Comparison of ENCODE assay signal across 24 cellular contexts in the genomic region with DNA sequence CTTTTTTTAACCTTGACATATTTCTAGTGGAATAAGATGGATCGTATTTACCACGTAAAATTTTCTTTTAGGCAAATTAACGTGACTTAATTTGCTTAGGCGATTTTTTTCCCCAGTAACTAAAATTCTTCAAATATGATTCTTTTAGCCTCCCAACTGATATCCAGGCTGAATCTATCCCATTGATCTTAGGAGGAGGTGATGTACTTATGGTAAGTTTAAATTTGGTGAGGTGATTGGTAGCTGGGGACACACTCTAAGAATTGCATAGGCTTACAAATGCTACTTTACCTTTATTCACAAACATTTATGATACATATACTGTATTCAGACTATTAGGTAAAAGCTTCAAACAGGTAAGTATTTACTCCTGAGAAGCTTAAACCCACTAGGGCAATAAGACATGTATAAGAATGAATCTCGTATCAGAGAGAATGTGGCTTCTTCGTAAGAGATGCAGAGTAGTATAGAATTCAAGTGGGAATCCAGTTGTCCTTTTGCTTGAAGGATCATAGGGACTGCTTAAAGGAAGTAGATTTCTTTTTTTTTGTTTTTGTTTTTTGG.
"Had no signal": no experiment of that assay in that cellular context is flagged by ENCODE, and none has a peak within 500 bp of the region (broad histone marks: within the 10 kb centered on the region; RNA-seq: fewer than 3 reads in every experiment).

No MANE protein-coding gene starts in this region.

- DNase-seq: islet precursor cell; left ventricle myocardium inferior; mesendoderm; naive B cell; nephron progenitor cell; ovary; right lobe of liver; stimulated activated CD4-positive, alpha-beta T cell treated with anti-CD3 and anti-CD28 coated beads, Interleukin-1b, Interleukin-23, amount 100 ng/mL, for 48 hours; stimulated activated CD4-positive, alpha-beta T cell treated with anti-CD3 and anti-CD28 coated beads, Interleukin-2, amount 100 ng/mL, for 48 hours; stimulated activated CD4-positive, alpha-beta T cell treated with anti-CD3 and anti-CD28 coated beads, Interleukin-4, amount 100 ng/mL, for 4 hours; stimulated activated CD8-positive, alpha-beta memory T cell treated with anti-CD3 and anti-CD28 coated beads, Interleukin-4, amount 100 ng/mL, for 48 hours; stimulated activated naive CD4-positive, alpha-beta T cell; tibial artery; trophoblast cell; upper lobe of right lung had no signal

- H2AFZ ChIP-seq: hepatocyte had no signal

- H3K27ac Mint-ChIP-seq: mesothelial cell of epicardium; nephron progenitor cell; progenitor cell of endocrine pancreas; stimulated activated naive CD8-positive, alpha-beta T cell treated with anti-CD3 and anti-CD28 coated beads, Interleukin-15, Interleukin-2, amounts not matched to agents 100 ng/mL and 50 ng/mL, for 24 hours had no signal

- H3K9me3 ChIP-seq: left ventricle myocardium inferior, ovary, right atrium auricular region, right lobe of liver, suprapubic skin, thoracic aorta, tibial artery, upper lobe of right lung had no signal

- H3K4me2 ChIP-seq: hepatocyte, smooth muscle cell had no signal

- H3K4me3 Mint-ChIP-seq: mesothelial cell of epicardium; nephron progenitor cell; stimulated activated naive CD8-positive, alpha-beta T cell treated with anti-CD3 and anti-CD28 coated beads, Interleukin-15, Interleukin-2, amounts not matched to agents 100 ng/mL and 50 ng/mL, for 24 hours had no signal

- H3K36me3 ChIP-seq: ovary had no signal

- H3K4me3 ChIP-seq: hepatocyte, lung, ovary, right atrium auricular region, right lobe of liver, smooth muscle cell, suprapubic skin, thoracic aorta, tibial artery, upper lobe of right lung had no signal

- H3K27me3 ChIP-seq: hepatocyte, ovary, right atrium auricular region, right lobe of liver, suprapubic skin, tibial artery, upper lobe of right lung had no signal

- ATAC-seq: right lobe of liver, upper lobe of right lung had no signal

- H3K9me3 Mint-ChIP-seq: mesothelial cell of epicardium; naive B cell; nephron progenitor cell; stimulated activated naive CD8-positive, alpha-beta T cell treated with anti-CD3 and anti-CD28 coated beads, Interleukin-15, Interleukin-2, amounts not matched to agents 100 ng/mL and 50 ng/mL, for 24 hours had no signal

- H3K27me3 Mint-ChIP-seq: naive B cell; progenitor cell of endocrine pancreas; stimulated activated naive CD8-positive, alpha-beta T cell treated with anti-CD3 and anti-CD28 coated beads, Interleukin-15, Interleukin-2, amounts not matched to agents 100 ng/mL and 50 ng/mL, for 24 hours had no signal
